Comparison of ENCODE assay signal across 8 cellular contexts in the genomic region with DNA sequence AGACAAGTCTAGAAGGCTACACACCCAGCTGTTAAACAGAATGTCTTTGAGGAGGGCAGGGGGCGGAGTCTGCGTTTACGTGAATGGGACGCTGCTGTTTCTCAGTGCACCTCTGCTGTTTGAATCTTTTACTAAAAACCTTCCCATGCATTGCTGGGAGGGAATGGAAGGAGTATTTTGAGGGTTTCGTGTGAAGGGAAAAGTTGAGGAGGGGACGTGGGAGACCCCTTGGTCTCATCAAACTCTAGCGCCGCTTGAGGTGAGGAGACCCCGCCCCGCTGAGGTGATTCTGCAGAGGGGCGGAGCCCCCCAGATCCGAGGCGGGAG. TPM values are rescaled to one million over a fixed set of nuclear protein-coding genes. Genes with fewer than 3 reads are reported as not detected.
DNase-seq lines count a peak whose midpoint lies in the region; ATAC-seq lines count a peak whose summit lies in the region.

No MANE protein-coding gene starts in this region.

- H3K27me3 Mint-ChIP-seq in stimulated activated naive B cell treated with anti-CD40 and anti-IgM and Interleukin-4, amounts not matched to agents 10 μg/mL and 1 μg/mL and 100 μg/mL, for 72 hours: no peaks in the 10 kb centered on the region

- peak; percentile 66 for ATAC-seq in HG02623 (IDR thresholded peaks at IDR 0.05; ENCODE audit: unreplicated experiment)
- peak; percentile 71 to 83 for ATAC-seq in activated naive CD4-positive, alpha-beta T cell treated with anti-CD3 and anti-CD28 coated beads, Interleukin-2, amount 50 U/mL, for 72 hours
- peak; percentile 72 to 76 for ATAC-seq in stimulated activated naive B cell treated with anti-CD40 and anti-IgM and Interleukin-4, amounts not matched to agents 10 μg/mL and 1 μg/mL and 100 μg/mL, for 72 hours (replicated peaks)

- peak overlapping the region; percentile 86 to 98 for H3K27ac Mint-ChIP-seq in activated naive CD4-positive, alpha-beta T cell treated with anti-CD3 and anti-CD28 coated beads, Interleukin-2, amount 50 U/mL, for 72 hours
- peak overlapping the region; percentile 95 for H3K27ac Mint-ChIP-seq in stimulated activated naive B cell treated with anti-CD40 and anti-IgM and Interleukin-4, amounts not matched to agents 10 μg/mL and 1 μg/mL and 100 μg/mL, for 72 hours

- no peaks in the 10 kb centered on the region for H3K9me3 Mint-ChIP-seq in activated naive CD4-positive, alpha-beta T cell treated with anti-CD3 and anti-CD28 coated beads, Interleukin-2, amount 50 U/mL, for 72 hours
- H3K9me3 Mint-ChIP-seq in stimulated activated naive B cell treated with anti-CD40 and anti-IgM and Interleukin-4, amounts not matched to agents 10 μg/mL and 1 μg/mL and 100 μg/mL, for 72 hours: no peaks in the 10 kb centered on the region

- DNase-seq in activated CD4-positive, CD25-positive, alpha-beta regulatory T cell (lab: John Stamatoyannopoulos, UW): peak in 3 of 4 experiments; percentile 51 to 70 (median 65)
- no peak for DNase-seq in activated CD4-positive, CD25-positive, alpha-beta regulatory T cell treated with anti-CD3 and anti-CD28 coated beads, Interleukin-2, amount 50 U/mL, for 72 hours
- DNase-seq in NCI-H1694 treated with DMSO at 0.1 percent for 48 hours (lab: John Stamatoyannopoulos, UW) (peak; percentile 80), D341Med (ENCODE audit: low spot score) (no peak)
- no peak for DNase-seq in activated naive CD4-positive, alpha-beta T cell treated with anti-CD3 and anti-CD28 coated beads, Interleukin-2, amount 50 U/mL, for 72 hours (ENCODE audit: low spot score in 2 of 2)
- DNase-seq in stimulated activated naive B cell treated with anti-CD40 and anti-IgM and Interleukin-4, amounts not matched to agents 10 μg/mL and 1 μg/mL and 100 μg/mL, for 72 hours: no peak

- H3K36me3 Mint-ChIP-seq in activated naive CD4-positive, alpha-beta T cell treated with anti-CD3 and anti-CD28 coated beads, Interleukin-2, amount 50 U/mL, for 72 hours: peaks cover 0 to 8% of the 10 kb centered on the region in 2 donors
- H3K36me3 Mint-ChIP-seq in stimulated activated naive B cell treated with anti-CD40 and anti-IgM and Interleukin-4, amounts not matched to agents 10 μg/mL and 1 μg/mL and 100 μg/mL, for 72 hours: peaks cover 22 to 24% of the 10 kb centered on the region in 2 donors

- peak overlapping the region; percentile 89 to 98 for H3K4me3 Mint-ChIP-seq in stimulated activated naive B cell treated with anti-CD40 and anti-IgM and Interleukin-4, amounts not matched to agents 10 μg/mL and 1 μg/mL and 100 μg/mL, for 72 hours

- peak overlapping the region; percentile 65 for H3K4me3 ChIP-seq in iPS-11a (ENCODE audit: low read depth, low read length)

- peaks cover 32 to 67% of the 10 kb centered on the region in 2 donors for H3K4me1 Mint-ChIP-seq in stimulated activated naive B cell treated with anti-CD40 and anti-IgM and Interleukin-4, amounts not matched to agents 10 μg/mL and 1 μg/mL and 100 μg/mL, for 72 hours

RNA-seq across cellular contexts. Expression of a gene that starts 0.5 kb away (rescaled TPM):
- total RNA-seq in activated naive CD4-positive, alpha-beta T cell treated with anti-CD3 and anti-CD28 coated beads, Interleukin-2, amount 50 U/mL, for 72 hours: 10 to 100 TPM in 1 of 2 donors, 1 to 10 TPM in 1; 9.7 to 15.6 TPM

Comparison
In these comparisons a context has a peak if more than half of its experiments do, and no peak if none do; other contexts are left out.
1. DNase-seq: peak in activated CD4-positive, CD25-positive, alpha-beta regulatory T cell (3 of 4) and NCI-H1694 treated with DMSO at 0.1 percent for 48 hours (single experiment); none in activated CD4-positive, CD25-positive, alpha-beta regulatory T cell treated with anti-CD3 and anti-CD28 coated beads, Interleukin-2, amount 50 U/mL, for 72 hours (single experiment), activated naive CD4-positive, alpha-beta T cell treated with anti-CD3 and anti-CD28 coated beads, Interleukin-2, amount 50 U/mL, for 72 hours (0 of 2), stimulated activated naive B cell treated with anti-CD40 and anti-IgM and Interleukin-4, amounts not matched to agents 10 μg/mL and 1 μg/mL and 100 μg/mL, for 72 hours (single experiment) and D341Med (single experiment).
2. Peak in every context shown above with its lines, with median percentiles within 50 percentile points of each other: ATAC-seq.